Comparison of ENCODE assay signal across 12 cellular contexts in genomic region chr4:182453830-182454229, GRCh38.
DNase-seq lines count a peak whose midpoint lies in the region; ATAC-seq and TF ChIP-seq lines count a peak whose summit lies in the region.
"Had no signal": no experiment of that assay in that cellular context is flagged by ENCODE, and none has a peak within 500 bp of the region (broad histone marks: within the 10 kb centered on the region; RNA-seq: fewer than 3 reads in every experiment).

No MANE protein-coding gene starts in this region.

- peak overlapping the region; percentile 42; the same call in 1 of the 2 replicates for H3K4me3 Mint-ChIP-seq in HFFc6

- no peaks in the 10 kb centered on the region for H3K9me3 Mint-ChIP-seq in HFFc6

- no peaks in the 10 kb centered on the region for H3K9me3 ChIP-seq in endocrine pancreas (ENCODE audit: control insufficient read depth, low read length)
- H3K9me3 ChIP-seq: MG63 had no signal

- H3K27ac Mint-ChIP-seq in HFFc6 = no peak overlapping the region

- peaks cover 10% of the 10 kb centered on the region for H3K4me1 ChIP-seq in endocrine pancreas (ENCODE audit: control insufficient read depth, insufficient read depth, low read length)

- no peaks in the 10 kb centered on the region for H3K36me3 ChIP-seq in endocrine pancreas (ENCODE audit: control insufficient read depth, insufficient read depth, low read length)
- H3K36me3 ChIP-seq: MG63 had no signal

- H3K4me3 ChIP-seq in endocrine pancreas (ENCODE audit: control insufficient read depth, insufficient read depth, low read length) = peak overlapping the region; percentile 82
- H3K4me3 ChIP-seq: MG63 had no signal

- H3K9ac ChIP-seq in endocrine pancreas (ENCODE audit: control insufficient read depth, insufficient read depth, low read length) = no peak overlapping the region

- DNase-seq in DMS153 (lab: John Stamatoyannopoulos, UW) = peak; percentile 29
- no peak for DNase-seq in HFFc6
- peak; percentile 94 for DNase-seq in NCI-H69 (lab: John Stamatoyannopoulos, UW)
- no peak for DNase-seq in NCI-H2029 (lab: John Stamatoyannopoulos, UW)
- DNase-seq in pons (ENCODE audit: low spot score) = no peak
- DNase-seq: C1 segment of cervical spinal cord, MG63, NCI-H2081 treated with DMSO at 0.1 percent for 48 hours, NCI-H2227 treated with DMSO at 0.1 percent for 48 hours, NCI-H526 treated with DMSO at 0.1 percent for 48 hours had no signal

- H3K36me3 Mint-ChIP-seq in HFFc6 (ENCODE audit: low read depth) = no peaks in the 10 kb centered on the region

- TF ChIP-seq CTCF in HFFc6 (IDR thresholded peaks at IDR 0.05) = no peak; the same call in 1 of the 2 replicates

- ATAC-seq in HG02623 (IDR thresholded peaks at IDR 0.05; ENCODE audit: unreplicated experiment) = no peak

- peaks cover 62% of the 10 kb centered on the region for H3K4me1 Mint-ChIP-seq in HFFc6 (ENCODE audit: low read depth)

- no peaks in the 10 kb centered on the region for H3K27me3 Mint-ChIP-seq in HFFc6 (ENCODE audit: insufficient read depth)

- H3K27me3 ChIP-seq in endocrine pancreas (ENCODE audit: control insufficient read depth, insufficient read depth, low read length) = no peaks in the 10 kb centered on the region

Comparison
In these comparisons a context has a peak if more than half of its experiments do, and no peak if none do; other contexts are left out.
1. DNase-seq: peak in DMS153 (single experiment) and NCI-H69 (single experiment); none in HFFc6 (single experiment), NCI-H2029 (single experiment) and pons (single experiment).